39 cellular contexts compared by ENCODE assay signal in the genomic region with DNA sequence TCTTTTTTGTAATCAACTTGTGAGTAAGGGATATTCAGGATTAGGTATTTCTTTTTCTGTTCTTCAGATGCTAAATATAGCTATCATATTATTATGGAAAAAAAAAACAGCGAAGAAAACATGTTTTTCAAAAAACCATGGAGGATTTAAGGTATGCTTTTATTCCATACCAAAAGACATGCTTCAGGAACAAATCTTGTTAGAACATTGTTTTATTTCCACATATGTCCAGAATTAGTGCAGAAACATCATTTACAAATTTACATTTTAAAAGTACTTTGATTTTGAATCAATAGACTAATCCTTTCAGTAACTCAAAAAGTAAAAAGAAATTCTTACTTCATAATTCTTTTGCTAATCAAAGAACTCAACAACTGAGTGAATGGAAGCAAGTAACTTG.
"Had no signal": no experiment of that assay in that cellular context is flagged by ENCODE, and none has a peak within 500 bp of the region (broad histone marks: within the 10 kb centered on the region; RNA-seq: fewer than 3 reads in every experiment).

No MANE protein-coding gene starts in this region.

- H3K27ac Mint-ChIP-seq: activated naive CD4-positive, alpha-beta T cell treated with anti-CD3 and anti-CD28 coated beads for 36 hours; activated naive CD4-positive, alpha-beta T cell treated with anti-CD3 and anti-CD28 coated beads, Interleukin-2, amount 10 ng/mL, durations not matched to agents 7 days and 5 days; activated naive CD4-positive, alpha-beta T cell treated with anti-CD3 and anti-CD28 coated beads, Interleukin-2, amount 50 U/mL, for 24 hours; activated naive CD4-positive, alpha-beta T cell treated with anti-CD3 and anti-CD28 coated beads, Interleukin-2, amount 50 U/mL, for 72 hours; activated naive CD8-positive, alpha-beta T cell; activated naive CD8-positive, alpha-beta T cell treated with anti-CD3 and anti-CD28 coated beads for 36 hours; activated naive CD8-positive, alpha-beta T cell treated with anti-CD3 and anti-CD28 coated beads, Interleukin-2, amount 10 ng/mL, durations not matched to agents 7 days and 5 days; activated naive CD8-positive, alpha-beta T cell treated with anti-CD3 and anti-CD28 coated beads, Interleukin-2, amount 50 U/mL, for 24 hours; activated T-cell treated with anti-CD3 and anti-CD28 coated beads, Interleukin-2, amount 50 U/mL, for 24 hours; activated T-cell treated with anti-CD3 and anti-CD28 coated beads, Interleukin-2, amount 50 U/mL, for 72 hours; activated T-helper 1 cell treated with anti-CD3 and anti-CD28 coated beads, Interleukin-12 subunit alpha, Interleukin-12 subunit beta, Interleukin-2, Interleukin-4 antibody, amounts not matched to agents 30 ng/mL and 10 ng/mL and 1 ng/mL, durations not matched to agents 14 hours and 24 hours and 36 hours; activated T-helper 17 cell treated with anti-CD3 and anti-CD28 coated beads, Interleukin-2, amount 50 U/mL, for 72 hours; activated T-helper 2 cell treated with anti-CD3 and anti-CD28 coated beads, Interferon-gamma antibody, Interleukin-2, Interleukin-4, amounts not matched to agents 10 μg/mL and 5 μg/mL and 100 μg/mL, durations not matched to agents 14 hours and 24 hours and 36 hours; brain had no signal

- H3K36me3 Mint-ChIP-seq: activated naive CD4-positive, alpha-beta T cell treated with anti-CD3 and anti-CD28 coated beads, Interleukin-2, amount 10 ng/mL, durations not matched to agents 7 days and 5 days; activated naive CD4-positive, alpha-beta T cell treated with anti-CD3 and anti-CD28 coated beads, Interleukin-2, amount 50 U/mL, for 24 hours; activated naive CD4-positive, alpha-beta T cell treated with anti-CD3 and anti-CD28 coated beads, Interleukin-2, amount 50 U/mL, for 72 hours; activated naive CD8-positive, alpha-beta T cell; activated naive CD8-positive, alpha-beta T cell treated with anti-CD3 and anti-CD28 coated beads for 36 hours; activated naive CD8-positive, alpha-beta T cell treated with anti-CD3 and anti-CD28 coated beads, Interleukin-2, amount 10 ng/mL, durations not matched to agents 7 days and 5 days; brain had no signal

- ATAC-seq: activated naive CD4-positive, alpha-beta T cell treated with anti-CD3 and anti-CD28 coated beads, Interleukin-2, amount 50 U/mL, for 72 hours; activated naive CD8-positive, alpha-beta T cell treated with anti-CD3 and anti-CD28 coated beads, Interleukin-2, amount 50 U/mL, for 24 hours; activated T-cell treated with anti-CD3 and anti-CD28 coated beads, Interleukin-2, amount 50 U/mL, for 4 hours; activated T-cell treated with anti-CD3 and anti-CD28 coated beads, Interleukin-2, amount 50 U/mL, for 72 hours; activated T-helper 17 cell treated with anti-CD3 and anti-CD28 coated beads, Interleukin-2, amount 50 U/mL, for 72 hours; body of pancreas had no signal

- FAIRE-seq: astrocyte, bronchial epithelial cell had no signal

- H3K4me3 Mint-ChIP-seq: activated naive CD4-positive, alpha-beta T cell treated with anti-CD3 and anti-CD28 coated beads for 36 hours; activated naive CD4-positive, alpha-beta T cell treated with anti-CD3 and anti-CD28 coated beads, Interleukin-2, amount 10 ng/mL, durations not matched to agents 7 days and 5 days; activated naive CD4-positive, alpha-beta T cell treated with anti-CD3 and anti-CD28 coated beads, Interleukin-2, amount 50 U/mL, for 24 hours; activated naive CD8-positive, alpha-beta T cell; activated naive CD8-positive, alpha-beta T cell treated with anti-CD3 and anti-CD28 coated beads for 36 hours; activated naive CD8-positive, alpha-beta T cell treated with anti-CD3 and anti-CD28 coated beads, Interleukin-2, amount 10 ng/mL, durations not matched to agents 7 days and 5 days; activated naive CD8-positive, alpha-beta T cell treated with anti-CD3 and anti-CD28 coated beads, Interleukin-2, amount 50 U/mL, for 24 hours; activated T-cell treated with anti-CD3 and anti-CD28 coated beads, Interleukin-2, amount 50 U/mL, for 24 hours; activated T-cell treated with anti-CD3 and anti-CD28 coated beads, Interleukin-2, amount 50 U/mL, for 4 hours; activated T-cell treated with anti-CD3 and anti-CD28 coated beads, Interleukin-2, amount 50 U/mL, for 72 hours; activated T-helper 1 cell treated with anti-CD3 and anti-CD28 coated beads, Interleukin-12 subunit alpha, Interleukin-12 subunit beta, Interleukin-2, Interleukin-4 antibody, amounts not matched to agents 30 ng/mL and 10 ng/mL and 1 ng/mL, durations not matched to agents 14 hours and 24 hours and 36 hours; activated T-helper 17 cell treated with anti-CD3 and anti-CD28 coated beads, Interleukin-2, amount 50 U/mL, for 72 hours; brain; central memory CD8-positive, alpha-beta T cell had no signal

- H3K27me3 Mint-ChIP-seq: activated naive CD4-positive, alpha-beta T cell treated with anti-CD3 and anti-CD28 coated beads, Interleukin-2, amount 10 ng/mL, durations not matched to agents 7 days and 5 days; activated naive CD4-positive, alpha-beta T cell treated with anti-CD3 and anti-CD28 coated beads, Interleukin-2, amount 50 U/mL, for 24 hours; activated naive CD8-positive, alpha-beta T cell; activated naive CD8-positive, alpha-beta T cell treated with anti-CD3 and anti-CD28 coated beads for 36 hours; activated naive CD8-positive, alpha-beta T cell treated with anti-CD3 and anti-CD28 coated beads, Interleukin-2, amount 10 ng/mL, durations not matched to agents 7 days and 5 days; activated naive CD8-positive, alpha-beta T cell treated with anti-CD3 and anti-CD28 coated beads, Interleukin-2, amount 50 U/mL, for 24 hours; activated T-cell treated with anti-CD3 and anti-CD28 coated beads, Interleukin-2, amount 50 U/mL, for 24 hours; activated T-helper 17 cell treated with anti-CD3 and anti-CD28 coated beads, Interleukin-2, amount 50 U/mL, for 72 hours; central memory CD8-positive, alpha-beta T cell had no signal

- H3K27me3 ChIP-seq: adrenal gland, ascending aorta, body of pancreas, brain microvascular endothelial cell, breast epithelium, cardiac muscle cell had no signal

- DNase-seq: activated effector memory CD4-positive, alpha-beta T cell treated with anti-CD3 and anti-CD28 coated beads, Interleukin-2, amount 50 U/mL, for 16 hours; activated effector memory CD4-positive, alpha-beta T cell treated with Interleukin-2 at 50 U/mL for 16 hours; activated gamma-delta T cell; activated gamma-delta T cell treated with Interleukin-2 at 50 U/mL for 16 hours; activated naive CD4-positive, alpha-beta T cell; activated naive CD4-positive, alpha-beta T cell treated with anti-CD3 and anti-CD28 coated beads for 36 hours; activated naive CD4-positive, alpha-beta T cell treated with anti-CD3 and anti-CD28 coated beads, Interleukin-2, amount 10 ng/mL, durations not matched to agents 7 days and 5 days; activated naive CD4-positive, alpha-beta T cell treated with anti-CD3 and anti-CD28 coated beads, Interleukin-2, amount 50 U/mL, for 16 hours; activated naive CD4-positive, alpha-beta T cell treated with Interleukin-2 at 50 U/mL for 16 hours; activated naive CD8-positive, alpha-beta T cell treated with anti-CD3 and anti-CD28 coated beads for 36 hours; activated naive CD8-positive, alpha-beta T cell treated with anti-CD3 and anti-CD28 coated beads, Interleukin-2, amount 10 ng/mL, durations not matched to agents 7 days and 5 days; activated naive CD8-positive, alpha-beta T cell treated with anti-CD3 and anti-CD28 coated beads, Interleukin-2, amount 50 U/mL, for 24 hours; activated T-cell treated with anti-CD3 and anti-CD28 coated beads, Interleukin-2, amount 50 U/mL, for 24 hours; activated T-cell treated with anti-CD3 and anti-CD28 coated beads, Interleukin-2, amount 50 U/mL, for 4 hours; activated T-cell treated with anti-CD3 and anti-CD28 coated beads, Interleukin-2, amount 50 U/mL, for 48 hours; activated T-cell treated with anti-CD3 and anti-CD28 coated beads, Interleukin-2, amount 50 U/mL, for 72 hours; adrenal gland; amniotic stem cell; amygdala; anterior cingulate cortex; aorta; body of pancreas; brain microvascular endothelial cell; caudate nucleus; central memory CD4-positive, alpha-beta T cell; cerebellar nuclear complex had no signal

- H3K9me3 Mint-ChIP-seq: activated naive CD4-positive, alpha-beta T cell treated with anti-CD3 and anti-CD28 coated beads, Interleukin-2, amount 10 ng/mL, durations not matched to agents 7 days and 5 days; activated T-helper 2 cell treated with anti-CD3 and anti-CD28 coated beads, Interferon-gamma antibody, Interleukin-2, Interleukin-4, amounts not matched to agents 10 μg/mL and 5 μg/mL and 100 μg/mL, durations not matched to agents 14 hours and 24 hours and 36 hours; brain had no signal

- H3K4me3 ChIP-seq: adrenal gland, ascending aorta, body of pancreas, breast epithelium, cardiac muscle cell had no signal

- H3K4me1 Mint-ChIP-seq: activated naive CD4-positive, alpha-beta T cell treated with anti-CD3 and anti-CD28 coated beads, Interleukin-2, amount 10 ng/mL, durations not matched to agents 7 days and 5 days; activated naive CD4-positive, alpha-beta T cell treated with anti-CD3 and anti-CD28 coated beads, Interleukin-2, amount 50 U/mL, for 24 hours; activated naive CD8-positive, alpha-beta T cell treated with anti-CD3 and anti-CD28 coated beads for 36 hours; activated naive CD8-positive, alpha-beta T cell treated with anti-CD3 and anti-CD28 coated beads, Interleukin-2, amount 10 ng/mL, durations not matched to agents 7 days and 5 days; activated naive CD8-positive, alpha-beta T cell treated with anti-CD3 and anti-CD28 coated beads, Interleukin-2, amount 50 U/mL, for 24 hours; activated T-helper 17 cell treated with anti-CD3 and anti-CD28 coated beads, Interleukin-2, amount 50 U/mL, for 72 hours; brain; central memory CD8-positive, alpha-beta T cell had no signal

- H3K36me3 ChIP-seq: adrenal gland, ascending aorta, brain microvascular endothelial cell, breast epithelium, cardiac muscle cell had no signal

- H3K4me1 ChIP-seq: adrenal gland, ascending aorta, body of pancreas, breast epithelium had no signal

- H3K27ac ChIP-seq: adrenal gland, ascending aorta, body of pancreas, brain microvascular endothelial cell, breast epithelium, cardiac muscle cell had no signal

- H3K9me3 ChIP-seq: adrenal gland, ascending aorta, body of pancreas, breast epithelium had no signal
